8 cellular contexts compared by ENCODE assay signal in the genomic region with DNA sequence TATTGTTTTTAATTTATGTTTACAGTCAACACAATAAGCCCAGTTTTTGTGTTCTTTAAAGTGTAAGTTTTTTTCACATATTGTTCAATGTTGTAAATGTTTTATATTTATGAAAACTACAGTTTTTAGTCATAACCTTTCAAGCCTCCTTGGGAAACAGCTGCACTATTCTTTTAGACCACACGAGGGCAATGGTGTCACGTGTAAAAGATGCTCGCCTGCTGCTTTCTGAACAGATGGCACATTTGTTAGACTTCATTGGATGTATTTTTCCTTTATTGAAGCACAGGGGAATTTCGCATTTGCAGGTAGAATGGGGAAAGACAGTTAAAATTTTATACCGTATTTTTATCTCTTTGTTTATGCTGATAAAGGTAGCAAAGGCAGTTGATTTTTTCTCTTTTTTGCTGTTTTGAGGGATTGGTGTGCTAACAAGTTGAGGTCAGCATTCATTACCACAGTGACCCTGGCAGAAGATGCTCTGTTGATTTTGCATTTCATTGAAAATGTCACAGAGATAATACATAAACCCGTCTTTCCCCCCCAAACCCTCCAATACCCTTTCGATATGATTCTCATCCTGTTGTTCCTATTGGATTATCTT. TPM values are rescaled to one million over a fixed set of nuclear protein-coding genes. Genes with fewer than 3 reads are reported as not detected.
DNase-seq lines count a peak whose midpoint lies in the region; ATAC-seq and TF ChIP-seq lines count a peak whose summit lies in the region.

No MANE protein-coding gene starts in this region.

- H3K27me3 ChIP-seq in upper lobe of left lung: peaks cover 0 to 10% (median 0%) of the 10 kb centered on the region in 4 donors

- no peaks in the 10 kb centered on the region for H3K9me3 ChIP-seq in upper lobe of left lung

- DNase-seq in A172 (ENCODE audit: low spot score) (peak; percentile 57), GM12865 (ENCODE audit: low read depth) (peak; percentile 70), OCI-M1 (lab: John Stamatoyannopoulos, UW) (peak; percentile 80), activated T-helper 1 cell treated with Interleukin-2 at 50 U/mL for 16 hours (ENCODE audit: low read depth) (peak; percentile 33), fibroblast of peridontal ligament (ENCODE audit: extremely low read depth) (peak; percentile 82), occipital lobe (lab: John Stamatoyannopoulos, UW) (peak; percentile 20), upper lobe of left lung (peak in 1 of 2 donors; percentile 24)

- no peak for TF ChIP-seq POLR2A in upper lobe of left lung (IDR thresholded peaks at IDR 0.05)

- WGBS in upper lobe of left lung, 2 donors: 11 to 13% methylated on average over 7 of the region's 7 CpGs

- H3K36me3 ChIP-seq in upper lobe of left lung: no peaks in the 10 kb centered on the region

- H3K27ac ChIP-seq in upper lobe of left lung: no peak overlapping the region

- H3K4me1 ChIP-seq in upper lobe of left lung: peaks cover 12 to 21% (median 15%) of the 10 kb centered on the region in 4 donors

- H3K4me3 ChIP-seq in GM12865 (ENCODE audit: low read depth, low read length): no peak overlapping the region
- no peak overlapping the region for H3K4me3 ChIP-seq in upper lobe of left lung

- ATAC-seq in HG03159 (IDR thresholded peaks at IDR 0.05; ENCODE audit: unreplicated experiment) (peak; percentile 51), upper lobe of left lung (ENCODE audit: low FRiP score in 2 of 2) (peak in 1 of 2 donors; percentile 82)

- TF ChIP-seq EP300 in upper lobe of left lung (IDR thresholded peaks at IDR 0.05): no peak

- TF ChIP-seq CTCF in GM12865 (IDR thresholded peaks at IDR 0.05; ENCODE audit: insufficient read depth, low read depth, low read length, missing control alignments) (peak; percentile 75), upper lobe of left lung (IDR thresholded peaks at IDR 0.05) (peak; percentile 71 to 92 (median 83))

RNA-seq across cellular contexts. Expression of a gene that starts 59.0 kb away (rescaled TPM):
- 116 and 122 TPM in 2 replicates for total RNA-seq in A172 (2014; rRNA removed; shearing (Covaris generic))
- 47.7 TPM for total RNA-seq in occipital lobe
- 10 to 100 TPM; 23.3 to 85.3 (median 50.4) TPM for total RNA-seq in upper lobe of left lung
